ENCODE assay signal across 8 cellular contexts in genomic region chr3:52154135-52155094, GRCh38. TPM values are rescaled to one million over a fixed set of nuclear protein-coding genes. Genes with fewer than 3 reads are reported as not detected.
A peak's percentile ranks its signal among the peaks of the same experiment; 100 is the strongest.
DNase-seq lines count a peak whose midpoint lies in the region; ATAC-seq and TF ChIP-seq lines count a peak whose summit lies in the region.

POC1A (minus strand) TSS chr3:52154423; CDS start chr3:52154372, 51 bp downstream.

- H3K27me3 ChIP-seq in heart right ventricle = no peaks in the 10 kb centered on the region
- H3K27me3 ChIP-seq in upper lobe of right lung = no peaks in the 10 kb centered on the region

- no peaks in the 10 kb centered on the region for H3K36me3 Mint-ChIP-seq in T-helper 17 cell (ENCODE audit: low read depth)

- H3K27ac ChIP-seq in heart right ventricle (peak within 1 kb of the TSS; percentile 64 to 94 (median 88)), upper lobe of right lung (peak within 1 kb of the TSS; percentile 89)

- H3K27ac Mint-ChIP-seq in T-helper 17 cell = peak within 1 kb of the TSS; percentile 88

- H3K4me1 ChIP-seq in heart right ventricle = peaks cover 4 to 19% (median 10%) of the 10 kb centered on the region in 9 donors
- H3K4me1 ChIP-seq in upper lobe of right lung = peaks cover 10% of the 10 kb centered on the region

- H3K9me3 ChIP-seq in T-helper 17 cell (ENCODE audit: control insufficient read depth, low read length, poor library complexity, severe bottlenecking) (no peaks in the 10 kb centered on the region), heart right ventricle (no peaks in the 10 kb centered on the region), upper lobe of right lung (no peaks in the 10 kb centered on the region)

- peak; percentile 74 for DNase-seq in NCI-H1694 (lab: John Stamatoyannopoulos, UW)
- peak; percentile 78 to 79 (median 78) for DNase-seq in T-helper 17 cell
- peak; percentile 93 for DNase-seq in amniotic stem cell (lab: John Stamatoyannopoulos, UW)
- peak; percentile 92 to 97 for DNase-seq in heart right ventricle
- DNase-seq in posterior vena cava (ENCODE audit: low spot score) = peak; percentile 99
- DNase-seq in upper lobe of right lung = peak; percentile 97

- H3K4me3 ChIP-seq in heart right ventricle (peak within 1 kb of the TSS; percentile 49 to 77 (median 66)), upper lobe of right lung (peak within 1 kb of the TSS; percentile 81)

- no peaks in the 10 kb centered on the region for H3K27me3 Mint-ChIP-seq in T-helper 17 cell

- peak; percentile 66 for TF ChIP-seq POLR2A in GM15510 (IDR thresholded peaks at IDR 0.05; ENCODE audit: borderline replicate concordance, extremely low read depth, insufficient read length)

- H3K36me3 ChIP-seq in heart right ventricle (peaks cover 0 to 4% (median 0%) of the 10 kb centered on the region in 9 donors), upper lobe of right lung (no peaks in the 10 kb centered on the region)

- WGBS in heart right ventricle, 2 donors = 0% methylated on average over 67 to 83 of the region's 83 CpGs

- intact Hi-C loops in heart right ventricle (cut with DNase I) (loop anchor here in 7 of 10 donors (5.0 to 10.0 kb wide), 6 partner anchors 38 to 123 kb away; partner anchors contain the start of genes ALAS1 (in 4 of the 7) and WDR82 (in 1 of the 7)), posterior vena cava (cut with DNase I) (loop anchor here in 1 of 2 donors (5.0 kb wide), 1 partner anchor 38 kb away; no protein-coding TSS in a partner anchor), upper lobe of right lung (cut with DNase I) (no loop called here)

- H3K4me1 Mint-ChIP-seq in T-helper 17 cell = peaks cover 12% of the 10 kb centered on the region

- ATAC-seq in HG02885 (IDR thresholded peaks at IDR 0.05; ENCODE audit: poor library complexity, unreplicated experiment) (peak; percentile 78), T-helper 17 cell (peak; percentile 88), heart right ventricle (peak; percentile 97 to 99 (median 98)), upper lobe of right lung (peak; percentile 98)

- peak within 1 kb of the TSS; percentile 93 for H3K4me3 Mint-ChIP-seq in T-helper 17 cell

- peak in 4 of 9 donors; percentile 12 to 22 (median 16) for TF ChIP-seq CTCF in heart right ventricle (IDR thresholded peaks at IDR 0.05)
- peak; percentile 27 for TF ChIP-seq CTCF in upper lobe of right lung (IDR thresholded peaks at IDR 0.05)

RNA-seq across cellular contexts. Expression of gene POC1A, which starts in this region (rescaled TPM):
- total RNA-seq in T-helper 17 cell (1 to 10 TPM in 1 of 2 donors, under 1 TPM in 1; 0.47 to 1.4 TPM), heart right ventricle (1 to 10 TPM in 5 of 10 donors, under 1 TPM in 5; 0.60 to 3.5 (median 1.1) TPM), posterior vena cava (1 to 10 TPM; 1.7 to 1.9 TPM), upper lobe of right lung (2.5 TPM)
- polyA plus RNA-seq in heart right ventricle = 1 to 10 TPM in 1 of 2 donors, under 1 TPM in 1; 0.44 to 1.9 TPM

Comparison
In these comparisons a context has a peak if more than half of its experiments do, and no peak if none do; other contexts are left out.
1. Peak in every context shown above with its lines: DNase-seq, ATAC-seq, H3K4me3 ChIP-seq and H3K27ac ChIP-seq.